2 cellular contexts compared by ENCODE assay signal in genomic region chr17:57861000-57861736, GRCh38.
A peak's percentile ranks its signal among the peaks of the same experiment; 100 is the strongest.
TF ChIP-seq lines count a peak whose summit lies in the region.

No MANE protein-coding gene starts in this region.

TF ChIP-seq in WTC11, 78 proteins besides CTCF, POLR2A, EP300 and RAD21 (continued from another document):
- TF ChIP-seq, protein P1, sequence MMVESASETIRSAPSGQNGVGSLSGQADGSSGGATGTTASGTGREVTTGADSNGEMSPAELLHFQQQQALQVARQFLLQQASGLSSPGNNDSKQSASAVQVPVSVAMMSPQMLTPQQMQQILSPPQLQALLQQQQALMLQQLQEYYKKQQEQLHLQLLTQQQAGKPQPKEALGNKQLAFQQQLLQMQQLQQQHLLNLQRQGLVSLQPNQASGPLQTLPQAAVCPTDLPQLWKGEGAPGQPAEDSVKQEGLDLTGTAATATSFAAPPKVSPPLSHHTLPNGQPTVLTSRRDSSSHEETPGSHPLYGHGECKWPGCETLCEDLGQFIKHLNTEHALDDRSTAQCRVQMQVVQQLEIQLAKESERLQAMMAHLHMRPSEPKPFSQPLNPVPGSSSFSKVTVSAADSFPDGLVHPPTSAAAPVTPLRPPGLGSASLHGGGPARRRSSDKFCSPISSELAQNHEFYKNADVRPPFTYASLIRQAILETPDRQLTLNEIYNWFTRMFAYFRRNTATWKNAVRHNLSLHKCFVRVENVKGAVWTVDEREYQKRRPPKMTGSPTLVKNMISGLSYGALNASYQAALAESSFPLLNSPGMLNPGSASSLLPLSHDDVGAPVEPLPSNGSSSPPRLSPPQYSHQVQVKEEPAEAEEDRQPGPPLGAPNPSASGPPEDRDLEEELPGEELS (CRISPR knock-in tag; IDR thresholded peaks at IDR 0.05) = peak; percentile 52; the same call in 1 of the 2 replicates
- no peak for TF ChIP-seq IRF2 (CRISPR knock-in tag; IDR thresholded peaks at IDR 0.05; ENCODE audit: borderline replicate concordance, low read depth)
- TF ChIP-seq OVOL2 (CRISPR knock-in tag; IDR thresholded peaks at IDR 0.05; ENCODE audit: borderline replicate concordance) = no peak
- peak; percentile 79 for TF ChIP-seq ETV6 (CRISPR knock-in tag; IDR thresholded peaks at IDR 0.05)
- no peak for TF ChIP-seq TEAD4 (CRISPR knock-in tag; IDR thresholded peaks at IDR 0.05)
- TF ChIP-seq RELA (CRISPR knock-in tag; IDR thresholded peaks at IDR 0.05; ENCODE audit: borderline replicate concordance) = no peak
- peak; percentile 70; the same call in 1 of the 2 replicates for TF ChIP-seq FOXP1 (CRISPR knock-in tag; IDR thresholded peaks at IDR 0.05; ENCODE audit: borderline replicate concordance)

TF ChIP-seq in H1, 55 proteins besides CTCF, POLR2A, EP300 and RAD21 (continued from another document):
- TF ChIP-seq MAX (IDR thresholded peaks at IDR 0.05) (peak; percentile 27; the same call in 1 of the 2 replicates), RBBP5 (IDR thresholded peaks at IDR 0.05; ENCODE audit: borderline replicate concordance, low read depth, low read length) (0 out of 2 replicates have a peak, but pooled peaks have one; percentile 43), SUZ12 (IDR thresholded peaks at IDR 0.05; ENCODE audit: low read length) (peak; percentile 55), PHF8 (conservative IDR thresholded peaks at IDR 0.05; ENCODE audit: low read depth, low read length) (no peak)
